14 cellular contexts compared by ENCODE assay signal in genomic region chr6:100455230-100456124, GRCh38. TPM values are rescaled to one million over a fixed set of nuclear protein-coding genes. Genes with fewer than 3 reads are reported as not detected.
A peak's percentile ranks its signal among the peaks of the same experiment; 100 is the strongest.
DNase-seq lines count a peak whose midpoint lies in the region; ATAC-seq and TF ChIP-seq lines count a peak whose summit lies in the region.
"Had no signal": no experiment of that assay in that cellular context is flagged by ENCODE, and none has a peak within 500 bp of the region (broad histone marks: within the 10 kb centered on the region; RNA-seq: fewer than 3 reads in every experiment).

No MANE protein-coding gene starts in this region.

- WGBS in right lobe of liver (ENCODE audit: insufficient coverage, low coverage, low lambda C conversion rate, missing lambda C conversion rate), result 6% methylated on average over 39 of the region's 54 CpGs

- H3K36me3 ChIP-seq in right lobe of liver, result no peaks in the 10 kb centered on the region
- H3K36me3 ChIP-seq: cardiac muscle cell had no signal

- peak overlapping the region; percentile 68 for H3K27ac Mint-ChIP-seq in activated naive CD8-positive, alpha-beta T cell treated with anti-CD3 and anti-CD28 coated beads for 36 hours
- H3K27ac Mint-ChIP-seq: memory B cell had no signal

- no peak for TF ChIP-seq POLR2A in right lobe of liver (IDR thresholded peaks at IDR 0.05)

- intact Hi-C loops in right lobe of liver (cut with DNase I), result no loop called here

- H3K36me3 Mint-ChIP-seq in activated naive CD8-positive, alpha-beta T cell treated with anti-CD3 and anti-CD28 coated beads for 36 hours, result peaks cover 18% of the 10 kb centered on the region

- peak; percentile 47 to 56 (median 52) for ATAC-seq in right lobe of liver
- ATAC-seq in HG03521 (IDR thresholded peaks at IDR 0.05; ENCODE audit: unreplicated experiment), result no peak

- H3K4me3 Mint-ChIP-seq in activated naive CD8-positive, alpha-beta T cell treated with anti-CD3 and anti-CD28 coated beads for 36 hours, result no peak overlapping the region
- H3K4me3 Mint-ChIP-seq: memory B cell had no signal

- H3K4me3 ChIP-seq in right lobe of liver, result no peak overlapping the region
- H3K4me3 ChIP-seq: cardiac muscle cell, skin epidermis had no signal

- no peaks in the 10 kb centered on the region for H3K9me3 ChIP-seq in right lobe of liver

- H3K4me1 Mint-ChIP-seq in activated naive CD8-positive, alpha-beta T cell treated with anti-CD3 and anti-CD28 coated beads for 36 hours, result peaks cover 3% of the 10 kb centered on the region
- H3K4me1 Mint-ChIP-seq: memory B cell had no signal

- peaks cover 0 to 18% (median 0%) of the 10 kb centered on the region in 4 donors for H3K4me1 ChIP-seq in right lobe of liver

- no peak for TF ChIP-seq CTCF in GM20000 (IDR thresholded peaks at IDR 0.05; ENCODE audit: extremely low read depth, missing control alignments)
- TF ChIP-seq CTCF in right lobe of liver (IDR thresholded peaks at IDR 0.05), result no peak

- peaks cover 30 to 61% of the 10 kb centered on the region in 2 donors for H3K27me3 ChIP-seq in right lobe of liver

- peak; percentile 64 for DNase-seq in COLO668 (lab: John Stamatoyannopoulos, UW; ENCODE audit: unreplicated experiment)
- peak; percentile 36 for DNase-seq in GM20000 (ENCODE audit: low spot score)
- no peak for DNase-seq in activated naive CD8-positive, alpha-beta T cell treated with anti-CD3 and anti-CD28 coated beads for 36 hours
- DNase-seq in right lobe of liver, result no peak
- no peak for DNase-seq in stimulated activated CD4-positive, alpha-beta T cell treated with anti-CD3 and anti-CD28 coated beads, Interleukin-2, amount 100 ng/mL, for 48 hours
- no peak for DNase-seq in central memory CD4-positive, alpha-beta T cell
- DNase-seq in hepatic stellate cell (ENCODE audit: low spot score), result no peak
- DNase-seq: COR-L47, GOT3, MV-4-11 had no signal

- peaks cover 23% of the 10 kb centered on the region for H3K9me3 Mint-ChIP-seq in activated naive CD8-positive, alpha-beta T cell treated with anti-CD3 and anti-CD28 coated beads for 36 hours

- peaks cover 1% of the 10 kb centered on the region for H3K27me3 Mint-ChIP-seq in activated naive CD8-positive, alpha-beta T cell treated with anti-CD3 and anti-CD28 coated beads for 36 hours

- no peak overlapping the region for H3K27ac ChIP-seq in right lobe of liver
- H3K27ac ChIP-seq: cardiac muscle cell had no signal

RNA-seq across cellular contexts. Expression of gene SIM1, which starts 9.2 kb away (rescaled TPM):
- total RNA-seq in activated naive CD8-positive, alpha-beta T cell treated with anti-CD3 and anti-CD28 coated beads for 36 hours, result not detected
- total RNA-seq in right lobe of liver, result under 1 TPM in 2 of 6 experiments, not detected in 4; 0.04 to 0.07 TPM
- total RNA-seq: cardiac muscle cell had no signal

Comparison
In these comparisons a context has a peak if more than half of its experiments do, and no peak if none do; other contexts are left out.
1. DNase-seq: peak in COLO668 (single experiment) and GM20000 (single experiment); none in activated naive CD8-positive, alpha-beta T cell treated with anti-CD3 and anti-CD28 coated beads for 36 hours (single experiment), right lobe of liver (0 of 3), stimulated activated CD4-positive, alpha-beta T cell treated with anti-CD3 and anti-CD28 coated beads, Interleukin-2, amount 100 ng/mL, for 48 hours (0 of 2), central memory CD4-positive, alpha-beta T cell (single experiment) and hepatic stellate cell (single experiment).